16 cellular contexts compared by ENCODE assay signal in genomic region chr4:148436512-148436911, GRCh38. TPM values are rescaled to one million over a fixed set of nuclear protein-coding genes. Genes with fewer than 3 reads are reported as not detected.
DNase-seq lines count a peak whose midpoint lies in the region; ATAC-seq and TF ChIP-seq lines count a peak whose summit lies in the region.
"Had no signal": no experiment of that assay in that cellular context is flagged by ENCODE, and none has a peak within 500 bp of the region (broad histone marks: within the 10 kb centered on the region; RNA-seq: fewer than 3 reads in every experiment).

No MANE protein-coding gene starts in this region.

- no peak for TF ChIP-seq CTCF in heart left ventricle (IDR thresholded peaks at IDR 0.05)
- TF ChIP-seq CTCF in thyroid gland (IDR thresholded peaks at IDR 0.05), result no peak

- H3K27me3 ChIP-seq in heart left ventricle (peaks cover 0 to 1% (median 0%) of the 10 kb centered on the region in 9 donors), right cardiac atrium (ENCODE audit: control insufficient read depth, insufficient read depth) (no peaks in the 10 kb centered on the region), mucosa of rectum (ENCODE audit: control insufficient read depth in 2 of 2, insufficient read depth in 2 of 2, low read length in 2 of 2) (no peaks in the 10 kb centered on the region), thyroid gland (no peaks in the 10 kb centered on the region)

- H3K4me1 ChIP-seq in heart left ventricle (peaks cover 0 to 84% (median 57%) of the 10 kb centered on the region in 12 donors), right cardiac atrium (ENCODE audit: control insufficient read depth, insufficient read depth, low read length) (peaks cover 4% of the 10 kb centered on the region), mucosa of rectum (ENCODE audit: control insufficient read depth in 2 of 2, insufficient read depth in 2 of 2, low read length in 2 of 2) (peaks cover 19 to 34% of the 10 kb centered on the region in 2 donors), thyroid gland (peaks cover 36 to 80% of the 10 kb centered on the region in 2 donors)
- H3K4me1 ChIP-seq: Caco-2 had no signal

- H3K27ac ChIP-seq in heart left ventricle (peak overlapping the region; percentile 7 to 63 (median 40)), right cardiac atrium (ENCODE audit: low read length) (peak overlapping the region; percentile 50), mucosa of rectum (ENCODE audit: low read depth in 2 of 2, low read length in 2 of 2) (peak overlapping the region; percentile 54 to 72), thyroid gland (peak overlapping the region in 2 of 3 donors; percentile 6 to 19)
- H3K27ac ChIP-seq: 22Rv1, HL-60 had no signal

- WGBS in heart left ventricle, 4 donors, result 46 to 58% (median 55%) methylated on average over 7 of the region's 7 CpGs
- WGBS in right cardiac atrium, result 64% methylated on average over 7 of the region's 7 CpGs
- WGBS in thyroid gland, 2 donors, result 53 to 59% methylated on average over 7 of the region's 7 CpGs

- H3K4me3 ChIP-seq in heart left ventricle (peak overlapping the region in 2 of 12 donors; percentile 1 to 2), right cardiac atrium (ENCODE audit: low read length) (no peak overlapping the region), mucosa of rectum (ENCODE audit: low read length in 2 of 2) (peak overlapping the region; percentile 11 to 20), thyroid gland (replicated peaks in 1 of 3) (no peak overlapping the region)
- H3K4me3 ChIP-seq: GM23338 had no signal

- H3K36me3 ChIP-seq in heart left ventricle (peaks cover 0 to 10% (median 0%) of the 10 kb centered on the region in 9 donors), mucosa of rectum (ENCODE audit: control insufficient read depth in 2 of 2, insufficient read depth in 2 of 2, low read length in 2 of 2) (peaks cover 10 to 17% of the 10 kb centered on the region in 2 donors), thyroid gland (no peaks in the 10 kb centered on the region)

- intact Hi-C loops in heart left ventricle (cut with DNase I), result loop anchor here in 1 of 10 donors (10.0 kb wide), 1 partner anchor 92 kb away; no protein-coding TSS in a partner anchor
- intact Hi-C loops in cardiac septum (cut with DNase I), result no loop called here
- intact Hi-C loops in right cardiac atrium (cut with DNase I), result no loop called here
- intact Hi-C loops in thyroid gland (cut with DNase I), result no loop called here

- TF ChIP-seq POLR2A in heart left ventricle (IDR thresholded peaks at IDR 0.05) (no peak), thyroid gland (IDR thresholded peaks at IDR 0.05) (no peak)

- H3K9me3 ChIP-seq in heart left ventricle (no peaks in the 10 kb centered on the region), right cardiac atrium (ENCODE audit: control insufficient read depth, low read length) (no peaks in the 10 kb centered on the region), mucosa of rectum (ENCODE audit: control insufficient read depth in 2 of 2, low read length in 2 of 2) (no peaks in the 10 kb centered on the region), thyroid gland (no peaks in the 10 kb centered on the region)
- H3K9me3 ChIP-seq: Caco-2 had no signal

- H3K9ac ChIP-seq in mucosa of rectum (ENCODE audit: low read depth in 1 of 2, low read length in 2 of 2), result no peak overlapping the region

- ATAC-seq in heart left ventricle (peak in 2 of 4 donors; percentile 51 to 52), right cardiac atrium (no peak)
- ATAC-seq: GM23338 had no signal

- no peak for DNase-seq in heart left ventricle
- DNase-seq in cardiac septum (ENCODE audit: low spot score), result no peak
- DNase-seq in right cardiac atrium, result no peak
- no peak for DNase-seq in thyroid gland
- no peak for DNase-seq in activated naive CD4-positive, alpha-beta T cell treated with anti-CD3 and anti-CD28 coated beads, Interleukin-2, amount 50 U/mL, for 16 hours
- no peak for DNase-seq in NAMALWA (ENCODE audit: low spot score)
- no peak for DNase-seq in stimulated activated CD4-positive, alpha-beta T cell treated with anti-CD3 and anti-CD28 coated beads, Interleukin-4, amount 100 ng/mL, for 4 hours
- DNase-seq: Caco-2; CD8-positive, alpha-beta memory T cell; DND-41; GDM1; H7 had no signal

RNA-seq across cellular contexts. Expression of gene NR3C2, which starts 5.7 kb away (rescaled TPM):
- total RNA-seq in heart left ventricle (10 to 100 TPM; 14.7 to 26.5 (median 20.0) TPM), cardiac septum (17.3 TPM), right cardiac atrium (10 to 100 TPM; 19.8 to 27.9 (median 25.1) TPM), thyroid gland (100 to 1,000 TPM in 1 of 4 donors, 10 to 100 TPM in 3; 51.6 to 161 (median 72.3) TPM)
- polyA plus RNA-seq in heart left ventricle (1 to 10 TPM; 3.6 TPM), right cardiac atrium (5.9 TPM)

Comparison
In these comparisons a context has a peak if more than half of its experiments do, and no peak if none do; other contexts are left out.
1. H3K27ac ChIP-seq: peak in every context shown above with its lines; median percentile 63 in mucosa of rectum; 50 in right cardiac atrium; 40 in heart left ventricle; 12 in thyroid gland.
2. H3K4me3 ChIP-seq: peak in mucosa of rectum (2 of 2); none in right cardiac atrium (single experiment) and thyroid gland (0 of 3).